8 cellular contexts compared by ENCODE assay signal in genomic region chr19:42386974-42387707, GRCh38. TPM values are rescaled to one million over a fixed set of nuclear protein-coding genes. Genes with fewer than 3 reads are reported as not detected.
DNase-seq lines count a peak whose midpoint lies in the region; ATAC-seq, FAIRE-seq and TF ChIP-seq lines count a peak whose summit lies in the region.

No MANE protein-coding gene starts in this region.

- no peak overlapping the region for H2BK120ac ChIP-seq in H1 (replicated peaks; ENCODE audit: low read depth, low read length)

- no peak overlapping the region for H3K23ac ChIP-seq in H1 (ENCODE audit: insufficient read length)

- no peak overlapping the region for H2BK12ac ChIP-seq in H1 (ENCODE audit: low read depth, low read length)

- no peak for TF ChIP-seq EP300 in H1 (IDR thresholded peaks at IDR 0.05; ENCODE audit: borderline replicate concordance in 1 of 2, low read depth in 2 of 2, low read length in 2 of 2)

- H4K5ac ChIP-seq in H1 (ENCODE audit: insufficient read length, low read depth, low read length), result peak overlapping the region; percentile 96

- H2AFZ ChIP-seq in H1 (ENCODE audit: low read length), result peak overlapping the region; percentile 36

- H3K9me3 ChIP-seq in H1 (ENCODE audit: insufficient read depth in 2 of 2, low read depth in 1 of 2, low read length in 1 of 2) (no peaks in the 10 kb centered on the region), mononuclear cell (ENCODE audit: low read depth, low read length) (no peaks in the 10 kb centered on the region)

- peak in 1 of 2 experiments; percentile 89; a peak in 2 of 3 replicates for TF ChIP-seq POLR2A in H1 (IDR thresholded peaks at IDR 0.05; ENCODE audit: control extremely low read depth in 1 of 2, low read depth in 2 of 2, low read length in 2 of 2)

- peak; percentile 68 to 81 (median 70) for TF ChIP-seq CTCF in H1 (IDR thresholded peaks at IDR 0.05; ENCODE audit: control extremely low read depth in 1 of 3, insufficient read depth in 1 of 3, low read depth in 1 of 3, low read length in 3 of 3)

- no peaks in the 10 kb centered on the region for H3K23me2 ChIP-seq in H1 (ENCODE audit: low read depth, low read length)

- peak overlapping the region; percentile 96 for H4K8ac ChIP-seq in H1 (ENCODE audit: extremely low read depth, insufficient read depth, low read length)

- WGBS in H1 (ENCODE audit: extremely low coverage in 1 of 2, insufficient coverage in 1 of 2, insufficient read length in 1 of 2, insufficient replicate concordance in 2 of 2, low coverage in 1 of 2, low lambda C conversion rate in 2 of 2, missing lambda C conversion rate in 1 of 2), 2 experiments, result 3% methylated on average over 32 of the region's 48 CpGs; no CpG with 5 or more reads in 1 of the 2 experiments

- POLR2A ChIA-PET in activated CD4-positive, alpha-beta memory T cell treated with anti-CD3 and anti-CD28 coated beads, Interleukin-2, amount 10 ng/mL, durations not matched to agents 7 days and 5 days (lab: Charles Lee), result no interaction called here
- POLR2A ChIA-PET in H1 (lab: Charles Lee; ENCODE audit: partially characterized antibody), result interaction anchor here (1.3 to 6.7 kb wide), 4 partner anchors 9 to 14 kb away, joined by 3 to 47 read pairs (median 4); no protein-coding TSS in a partner anchor

- peak; percentile 71 for DNase-seq in CD1c-positive myeloid dendritic cell (ENCODE audit: extremely low spot score)
- DNase-seq in NCI-H748 treated with DMSO at 0.1 percent for 48 hours (lab: John Stamatoyannopoulos, UW), result peak; percentile 79
- peak; percentile 73 for DNase-seq in activated CD4-positive, alpha-beta memory T cell treated with anti-CD3 and anti-CD28 coated beads, Interleukin-2, amount 10 ng/mL, durations not matched to agents 7 days and 5 days
- peak in 1 of 2 experiments; percentile 94 for DNase-seq in H1 (ENCODE audit: low read depth in 1 of 2, low spot score in 2 of 2)
- DNase-seq in stimulated activated CD8-positive, alpha-beta memory T cell treated with anti-CD3 and anti-CD28 coated beads, Interleukin-4, amount 100 ng/mL, for 4 hours (ENCODE audit: low read depth in 2 of 2, low spot score in 1 of 2), result peak; percentile 22 to 27

- no peak overlapping the region for H2BK15ac ChIP-seq in H1 (ENCODE audit: low read length)

- ATAC-seq in HG02981 (IDR thresholded peaks at IDR 0.05; ENCODE audit: unreplicated experiment) (peak; percentile 61), GM18907 (IDR thresholded peaks at IDR 0.05; ENCODE audit: unreplicated experiment) (no peak)

- no peak overlapping the region; the same call in 1 of the 2 replicates for H2BK20ac ChIP-seq in H1 (ENCODE audit: low read length)

- H3K9me3 Mint-ChIP-seq in activated CD4-positive, alpha-beta memory T cell treated with anti-CD3 and anti-CD28 coated beads, Interleukin-2, amount 10 ng/mL, durations not matched to agents 7 days and 5 days, result no peaks in the 10 kb centered on the region

- H3K27me3 ChIP-seq in H1 (replicated peaks in 1 of 4; ENCODE audit: control insufficient read depth in 3 of 4, extremely low read depth in 1 of 4, insufficient read depth in 3 of 4, low read length in 3 of 4), result peaks cover 0 to 10% (median 5%) of the 10 kb centered on the region in 4 experiments; a peak in 4 of 7 replicates
- H3K27me3 ChIP-seq in mononuclear cell (ENCODE audit: insufficient read depth, low read length), result peaks cover 4% of the 10 kb centered on the region

- H3K4me3 ChIP-seq in H1 (ENCODE audit: extremely low read depth in 1 of 4, insufficient read depth in 2 of 4, low read depth in 3 of 4, low read length in 4 of 4), result peak overlapping the region; percentile 63 to 79 (median 64)
- H3K4me3 ChIP-seq in mononuclear cell (ENCODE audit: low read length), result peak overlapping the region; percentile 30

- H3K4ac ChIP-seq in H1 (replicated peaks; ENCODE audit: insufficient read length, low read depth, low read length), result peak overlapping the region; percentile 82

- no peak for FAIRE-seq in H1 (lab: Jason Lieb, UNC)

- no peak overlapping the region for H2AK5ac ChIP-seq in H1 (ENCODE audit: low read depth, low read length)

- peak overlapping the region; percentile 61; the same call in 1 of the 2 replicates for H3K27ac ChIP-seq in H1 (ENCODE audit: low read depth, low read length)

- H4K91ac ChIP-seq in H1 (replicated peaks; ENCODE audit: insufficient read length, low read length), result peak overlapping the region; percentile 96

- peak overlapping the region; percentile 90 for H3K56ac ChIP-seq in H1 (replicated peaks; ENCODE audit: insufficient read length, low read depth, low read length)

- peaks cover 0 to 12% (median 4%) of the 10 kb centered on the region in 4 experiments; a peak in 5 of 7 replicates for H3K4me1 ChIP-seq in H1 (replicated peaks in 1 of 4; ENCODE audit: control insufficient read depth in 3 of 4, insufficient read depth in 4 of 4, low read length in 3 of 4)
- peaks cover 13% of the 10 kb centered on the region for H3K4me1 ChIP-seq in mononuclear cell (ENCODE audit: insufficient read depth, low read length)

- peak overlapping the region; percentile 25 for H3K4me3 Mint-ChIP-seq in activated CD4-positive, alpha-beta memory T cell treated with anti-CD3 and anti-CD28 coated beads, Interleukin-2, amount 10 ng/mL, durations not matched to agents 7 days and 5 days

- H4K20me1 ChIP-seq in H1 (replicated peaks in 1 of 2; ENCODE audit: control insufficient read depth in 1 of 2, insufficient read depth in 2 of 2, low read length in 2 of 2), result no peaks in the 10 kb centered on the region

- peaks cover 7% of the 10 kb centered on the region for H3K4me1 Mint-ChIP-seq in activated CD4-positive, alpha-beta memory T cell treated with anti-CD3 and anti-CD28 coated beads, Interleukin-2, amount 10 ng/mL, durations not matched to agents 7 days and 5 days

- H2BK5ac ChIP-seq in H1 (ENCODE audit: low read depth, low read length), result peak overlapping the region; percentile 93; the same call in 1 of the 2 replicates

- no peak overlapping the region for H3K14ac ChIP-seq in H1 (ENCODE audit: insufficient read length)

- H3K27me3 Mint-ChIP-seq in activated CD4-positive, alpha-beta memory T cell treated with anti-CD3 and anti-CD28 coated beads, Interleukin-2, amount 10 ng/mL, durations not matched to agents 7 days and 5 days, result peaks cover 39% of the 10 kb centered on the region

- TF ChIP-seq RAD21 in H1 (IDR thresholded peaks at IDR 0.05 in 1 of 2, conservative IDR thresholded peaks at IDR 0.05 in 1 of 2; ENCODE audit: low read depth in 2 of 2, low read length in 2 of 2), result peak; percentile 18 to 39

- H3K79me2 ChIP-seq in H1 (ENCODE audit: control insufficient read depth in 1 of 2, insufficient read depth in 2 of 2, low read length in 2 of 2), result no peaks in the 10 kb centered on the region

- H3K79me1 ChIP-seq in H1 (ENCODE audit: low read depth, low read length), result no peaks in the 10 kb centered on the region

- peak overlapping the region in 3 of 4 experiments; percentile 46 to 82 (median 73); a peak in 5 of 7 replicates for H3K9ac ChIP-seq in H1 (replicated peaks in 1 of 4; ENCODE audit: extremely low read depth in 1 of 4, low read depth in 3 of 4, low read length in 3 of 4)

- H3K36me3 Mint-ChIP-seq in activated CD4-positive, alpha-beta memory T cell treated with anti-CD3 and anti-CD28 coated beads, Interleukin-2, amount 10 ng/mL, durations not matched to agents 7 days and 5 days (ENCODE audit: low read depth), result no peaks in the 10 kb centered on the region

- peak overlapping the region; percentile 60 to 89 for H3K4me2 ChIP-seq in H1 (ENCODE audit: insufficient read depth in 1 of 2, low read depth in 2 of 2, low read length in 2 of 2)

- H3K27ac Mint-ChIP-seq in activated CD4-positive, alpha-beta memory T cell treated with anti-CD3 and anti-CD28 coated beads, Interleukin-2, amount 10 ng/mL, durations not matched to agents 7 days and 5 days, result no peak overlapping the region

- H3K18ac ChIP-seq in H1 (ENCODE audit: extremely low read depth, low read length), result peak overlapping the region; percentile 97

- no peaks in the 10 kb centered on the region for H3K36me3 ChIP-seq in H1 (ENCODE audit: control insufficient read depth in 2 of 4, insufficient read depth in 4 of 4, low read length in 3 of 4)

- CTCF ChIA-PET in activated CD4-positive, alpha-beta memory T cell treated with anti-CD3 and anti-CD28 coated beads, Interleukin-2, amount 10 ng/mL, durations not matched to agents 7 days and 5 days (lab: Charles Lee), result interaction anchor here (0.7 to 1.4 kb wide), 6 partner anchors 10 to 179 kb away, joined by 3 to 9 read pairs (median 4); no protein-coding TSS in a partner anchor
- CTCF ChIA-PET in H1 (lab: Charles Lee; ENCODE audit: partially characterized antibody), result interaction anchor here (0.8 to 3.8 kb wide), 8 partner anchors 9 to 57 kb away, joined by 3 to 15 read pairs (median 7); no protein-coding TSS in a partner anchor

RNA-seq across cellular contexts. Expression of gene CNFN, which starts 3.0 kb away (rescaled TPM):
- not detected for total RNA-seq in activated CD4-positive, alpha-beta memory T cell treated with anti-CD3 and anti-CD28 coated beads, Interleukin-2, amount 10 ng/mL, durations not matched to agents 7 days and 5 days
- total RNA-seq in H1 (2021; fragmentation: NEBNext Ultra II Directional; extraction: Animal tissue kit (Norgen Biotek cat#: 25700)), result 8.9 and 12.6 TPM in 2 replicates
- polyA plus RNA-seq in H1 (2011; rRNA removed), result 31.5 and 54.3 TPM in 2 replicates
- polyA plus RNA-seq in H1 (2011; cell fraction: cytosol; rRNA removed), result 22.7 TPM
- 26.0 TPM for polyA plus RNA-seq in H1 (2011; cell fraction: nucleus; rRNA removed)
- 9.3 to 41.6 TPM (median 27.4 TPM) in 4 replicates for polyA plus RNA-seq in H1 (2012, experiment 1 of 2)
- 6.6 TPM for polyA plus RNA-seq in H1 (2012, experiment 2 of 2)
- polyA plus RNA-seq in H1 (2013, experiment 1 of 2), result 39.2 TPM
- 41.9 TPM for polyA plus RNA-seq in H1 (2013, experiment 2 of 2)
- 3.0 TPM in 2 replicates for polyA minus RNA-seq in H1 (2011; rRNA and poly(A)+ RNA removed)
- polyA minus RNA-seq in H1 (2011; cell fraction: cytosol; rRNA and poly(A)+ RNA removed), result 7.1 TPM
- polyA minus RNA-seq in H1 (2011; cell fraction: nucleus; rRNA and poly(A)+ RNA removed), result 4.8 TPM
- total RNA-seq in mononuclear cell, result not detected

RNA-seq across cellular contexts. Expression of gene LIPE, which starts 40.0 kb away (rescaled TPM):
- 10 to 100 TPM; 34.7 to 37.2 TPM for total RNA-seq in activated CD4-positive, alpha-beta memory T cell treated with anti-CD3 and anti-CD28 coated beads, Interleukin-2, amount 10 ng/mL, durations not matched to agents 7 days and 5 days
- 12.5 and 15.9 TPM in 2 replicates for total RNA-seq in H1 (2021; fragmentation: NEBNext Ultra II Directional; extraction: Animal tissue kit (Norgen Biotek cat#: 25700))
- polyA plus RNA-seq in H1 (2011; rRNA removed), result 8.7 and 17.0 TPM in 2 replicates
- 10.3 TPM for polyA plus RNA-seq in H1 (2011; cell fraction: cytosol; rRNA removed)
- polyA plus RNA-seq in H1 (2011; cell fraction: nucleus; rRNA removed), result 15.3 TPM
- 5.6 to 13.0 TPM (median 9.4 TPM) in 4 replicates for polyA plus RNA-seq in H1 (2012, experiment 1 of 2)
- polyA plus RNA-seq in H1 (2012, experiment 2 of 2), result 5.2 TPM
- 6.4 TPM for polyA plus RNA-seq in H1 (2013, experiment 1 of 2)
- 5.8 TPM for polyA plus RNA-seq in H1 (2013, experiment 2 of 2)
- polyA minus RNA-seq in H1 (2011; rRNA and poly(A)+ RNA removed), result 3.5 and 7.4 TPM in 2 replicates
- 10.0 TPM for polyA minus RNA-seq in H1 (2011; cell fraction: cytosol; rRNA and poly(A)+ RNA removed)
- 18.8 TPM for polyA minus RNA-seq in H1 (2011; cell fraction: nucleus; rRNA and poly(A)+ RNA removed)
- 2.5 TPM for total RNA-seq in mononuclear cell

RNA-seq across cellular contexts. Expression of gene CXCL17, which starts 55.6 kb away (rescaled TPM):
- not detected for total RNA-seq in activated CD4-positive, alpha-beta memory T cell treated with anti-CD3 and anti-CD28 coated beads, Interleukin-2, amount 10 ng/mL, durations not matched to agents 7 days and 5 days
- total RNA-seq in H1 (2021; fragmentation: NEBNext Ultra II Directional; extraction: Animal tissue kit (Norgen Biotek cat#: 25700)), result not detected in 2 replicates
- polyA plus RNA-seq in H1 (2011; rRNA removed), result 0.11 TPM in 1 of 2 replicates, not detected in the other
- polyA plus RNA-seq in H1 (2011; cell fraction: cytosol; rRNA removed), result 0.09 TPM
- polyA plus RNA-seq in H1 (2011; cell fraction: nucleus; rRNA removed), result not detected
- polyA plus RNA-seq in H1 (2012, experiment 1 of 2), result not detected in 4 replicates
- not detected for polyA plus RNA-seq in H1 (2012, experiment 2 of 2)
- polyA plus RNA-seq in H1 (2013, experiment 1 of 2), result not detected
- 0.06 TPM for polyA plus RNA-seq in H1 (2013, experiment 2 of 2)
- not detected in 2 replicates for polyA minus RNA-seq in H1 (2011; rRNA and poly(A)+ RNA removed)
- not detected for polyA minus RNA-seq in H1 (2011; cell fraction: cytosol; rRNA and poly(A)+ RNA removed)
- not detected for polyA minus RNA-seq in H1 (2011; cell fraction: nucleus; rRNA and poly(A)+ RNA removed)
- not detected for total RNA-seq in mononuclear cell
